24 cellular contexts compared by ENCODE assay signal in genomic region chr6:39453236-39453635, GRCh38.
DNase-seq lines count a peak whose midpoint lies in the region; ATAC-seq, FAIRE-seq and TF ChIP-seq lines count a peak whose summit lies in the region.
"Had no signal": no experiment of that assay in that cellular context is flagged by ENCODE, and none has a peak within 500 bp of the region (broad histone marks: within the 10 kb centered on the region; RNA-seq: fewer than 3 reads in every experiment).

No MANE protein-coding gene starts in this region.

- no peaks in the 10 kb centered on the region for H3K27me3 ChIP-seq in A673 (replicated peaks; ENCODE audit: insufficient read depth, low read depth, low read length, poor library complexity)
- H3K27me3 ChIP-seq: left lung had no signal

- TF ChIP-seq CTCF in A673 (conservative IDR thresholded peaks at IDR 0.05; ENCODE audit: low read depth, low read length) (no peak), choroid plexus epithelial cell (conservative IDR thresholded peaks at IDR 0.05; ENCODE audit: low read depth, low read length) (no peak), coronary artery (IDR thresholded peaks at IDR 0.05) (no peak)

- CTCF ChIA-PET in A673 (lab: Charles Lee), result no interaction called here

- H3K4me3 ChIP-seq in A673 (ENCODE audit: low read depth, low read length, poor library complexity, severe bottlenecking) (no peak overlapping the region), choroid plexus epithelial cell (ENCODE audit: low read depth, low read length) (no peak overlapping the region), coronary artery (no peak overlapping the region)
- H3K4me3 ChIP-seq: left lung, SK-N-MC had no signal

- no peaks in the 10 kb centered on the region for H3K9me3 ChIP-seq in A673 (ENCODE audit: low read depth, low read length, poor library complexity, severe bottlenecking)

- ATAC-seq in HG03432 (IDR thresholded peaks at IDR 0.05; ENCODE audit: unreplicated experiment) (no peak), HG03521 (IDR thresholded peaks at IDR 0.05; ENCODE audit: unreplicated experiment) (no peak)
- ATAC-seq: activated CD8-positive, alpha-beta memory T cell treated with anti-CD3 and anti-CD28 coated beads, Interleukin-2, amount 10 ng/mL, durations not matched to agents 7 days and 5 days; left lung; right cardiac atrium; stimulated activated naive CD8-positive, alpha-beta T cell treated with anti-CD3 and anti-CD28 coated beads, Interleukin-15, Interleukin-2, amounts not matched to agents 100 U/mL and 50 U/mL, for 24 hours had no signal

- peak overlapping the region; percentile 52 for H3K27ac ChIP-seq in A673 (ENCODE audit: low read depth, low read length, poor library complexity, severe bottlenecking)
- H3K27ac ChIP-seq in coronary artery, result no peak overlapping the region
- H3K27ac ChIP-seq: HL-60, left lung, SK-N-MC had no signal

- DNase-seq in A673 (ENCODE audit: low spot score), result peak; percentile 83
- DNase-seq in NCI-H446 (lab: John Stamatoyannopoulos, UW), result peak; percentile 81 to 93
- peak; percentile 33 for DNase-seq in choroid plexus epithelial cell (ENCODE audit: low read depth)
- peak; percentile 78 for DNase-seq in kidney tubule cell (ENCODE audit: low spot score)
- no peak for DNase-seq in GM12892 (ENCODE audit: insufficient read length)
- no peak for DNase-seq in coronary artery (ENCODE audit: low spot score)
- DNase-seq: activated B cell treated with CpG ODN at 0.5 μM for 24 hours; activated CD8-positive, alpha-beta memory T cell treated with anti-CD3 and anti-CD28 coated beads, Interleukin-2, amount 10 ng/mL, durations not matched to agents 7 days and 5 days; activated naive CD4-positive, alpha-beta T cell treated with Interleukin-2 at 50 U/mL for 16 hours; CD4-positive, alpha-beta memory T cell; KBM-7; left lung; NCI-H2081 treated with DMSO at 0.1 percent for 48 hours; NCI-H510A; posterior cingulate gyrus; right cardiac atrium; stimulated activated CD4-positive, alpha-beta T cell treated with anti-CD3 and anti-CD28 coated beads, Interleukin-1b, Interleukin-23, amount 100 ng/mL, for 48 hours; stimulated activated naive CD8-positive, alpha-beta T cell treated with anti-CD3 and anti-CD28 coated beads, Interleukin-15, Interleukin-2, amounts not matched to agents 100 U/mL and 50 U/mL, for 24 hours had no signal

- no peaks in the 10 kb centered on the region for H3K36me3 ChIP-seq in A673 (ENCODE audit: insufficient read depth, low read length, poor library complexity, severe bottlenecking)
- H3K36me3 ChIP-seq: left lung had no signal

- FAIRE-seq in GM12892 (lab: Jason Lieb, UNC), result no peak
- FAIRE-seq: GM19239, H1 had no signal

- TF ChIP-seq POLR2A in GM12892 (IDR thresholded peaks at IDR 0.05; ENCODE audit: low read depth, low read length), result no peak

- intact Hi-C loops in A673 (cut with micrococcal nuclease; ENCODE audit: unreplicated experiment), result no loop called here

- H3K4me1 ChIP-seq in A673 (ENCODE audit: insufficient read depth, low read length, poor library complexity, severe bottlenecking), result peaks cover 32% of the 10 kb centered on the region
- H3K4me1 ChIP-seq: left lung had no signal

- POLR2A ChIA-PET in A673 (lab: Charles Lee; ENCODE audit: low non-redundant PET), result no interaction called here

- no TSS peak for BruUV-seq in A673 (replicated peaks; lab: Mats Ljungman, UMichigan)

Comparison
In these comparisons a context has a peak if more than half of its experiments do, and no peak if none do; other contexts are left out.
1. DNase-seq: peak in A673 (single experiment), NCI-H446 (2 of 2), choroid plexus epithelial cell (single experiment) and kidney tubule cell (single experiment); none in GM12892 (single experiment) and coronary artery (single experiment).